ENCODE assay signal across 9 cellular contexts in genomic region chr18:34787931-34788532, GRCh38.
DNase-seq lines count a peak whose midpoint lies in the region; ATAC-seq, FAIRE-seq and TF ChIP-seq lines count a peak whose summit lies in the region.
"Had no signal": no experiment of that assay in that cellular context is flagged by ENCODE, and none has a peak within 500 bp of the region (broad histone marks: within the 10 kb centered on the region; RNA-seq: fewer than 3 reads in every experiment).

No MANE protein-coding gene starts in this region.

- no TSS peak for BruUV-seq in PC-3 (replicated peaks; lab: Mats Ljungman, UMichigan)

- ATAC-seq in GM23338 (peak; percentile 72), PC-3 (no peak)

- H3K4me2 ChIP-seq in GM23338 = no peak overlapping the region
- H3K4me2 ChIP-seq in PC-3 (ENCODE audit: low read length) = no peak overlapping the region
- no peak overlapping the region for H3K4me2 ChIP-seq in keratinocyte (ENCODE audit: control insufficient read depth, extremely low read depth, insufficient read depth, low read depth, low read length)

- DNase-seq in activated CD8-positive, alpha-beta memory T cell treated with anti-CD3 and anti-CD28 coated beads, Interleukin-2, amount 50 U/mL, for 4 hours = peak; percentile 18
- no peak for DNase-seq in activated CD8-positive, alpha-beta memory T cell treated with anti-CD3 and anti-CD28 coated beads, Interleukin-2, amount 50 U/mL, for 48 hours
- DNase-seq in GM23338 (ENCODE audit: low spot score) (peak; percentile 83), LoVo (ENCODE audit: low spot score) (peak; percentile 78), PC-3 (peak; percentile 58), bronchial epithelial cell (ENCODE audit: low read depth) (peak; percentile 63), keratinocyte (ENCODE audit: low read depth, low spot score) (no peak)
- DNase-seq in stimulated activated CD8-positive, alpha-beta memory T cell treated with anti-CD3 and anti-CD28 coated beads, Interleukin-4, amount 100 ng/mL, for 48 hours = peak; percentile 46

- H4K20me1 ChIP-seq in GM23338 (replicated peaks; ENCODE audit: insufficient read depth) = no peaks in the 10 kb centered on the region
- H4K20me1 ChIP-seq in PC-3 (ENCODE audit: low read length) = no peaks in the 10 kb centered on the region
- H4K20me1 ChIP-seq in keratinocyte (ENCODE audit: control insufficient read depth, extremely low read depth, insufficient read depth, low read length) = no peaks in the 10 kb centered on the region

- intact Hi-C loops in PC-3 (cut with micrococcal nuclease) = loop anchor here (1.0 to 10.0 kb wide), 5 partner anchors 127 to 665 kb away; no protein-coding TSS in a partner anchor

- peaks cover 7% of the 10 kb centered on the region; the same call in 1 of the 2 replicates for H3K36me3 ChIP-seq in GM23338 (ENCODE audit: insufficient read depth)
- no peaks in the 10 kb centered on the region for H3K36me3 ChIP-seq in PC-3 (ENCODE audit: low read depth, low read length)
- H3K36me3 ChIP-seq in bronchial epithelial cell (ENCODE audit: control insufficient read depth, insufficient read depth, low read length) = no peaks in the 10 kb centered on the region
- H3K36me3 ChIP-seq in keratinocyte (ENCODE audit: control insufficient read depth in 2 of 2, extremely low read depth in 1 of 2, insufficient read depth in 2 of 2, low read length in 2 of 2) = no peaks in the 10 kb centered on the region

- no peak for FAIRE-seq in bronchial epithelial cell (lab: Jason Lieb, UNC)
- FAIRE-seq in keratinocyte (lab: Jason Lieb, UNC) = peak; percentile 59

- H3K79me2 ChIP-seq in GM23338 (replicated peaks; ENCODE audit: insufficient read depth) (no peaks in the 10 kb centered on the region), PC-3 (ENCODE audit: low read length) (no peaks in the 10 kb centered on the region), keratinocyte (ENCODE audit: control insufficient read depth, insufficient read depth, low read length) (no peaks in the 10 kb centered on the region)

- no peak overlapping the region for H3K27ac Mint-ChIP-seq in GM23338
- H3K27ac Mint-ChIP-seq: stimulated activated naive CD8-positive, alpha-beta T cell treated with anti-CD3 and anti-CD28 coated beads, Interleukin-15, Interleukin-2, amounts not matched to agents 100 ng/mL and 50 ng/mL, for 24 hours had no signal

- no peaks in the 10 kb centered on the region for H3K27me3 Mint-ChIP-seq in GM23338 (ENCODE audit: insufficient read depth, low read depth, poor library complexity)

- CTCF ChIA-PET in PC-3 (lab: Charles Lee) = interaction anchor here (0.6 to 1.0 kb wide), 5 partner anchors 10 to 126 kb away, joined by 3 to 7 read pairs (median 6); no protein-coding TSS in a partner anchor

- H3K4me1 ChIP-seq in GM23338 (ENCODE audit: insufficient read depth) = peaks cover 14% of the 10 kb centered on the region
- H3K4me1 ChIP-seq in PC-3 (ENCODE audit: insufficient read depth, low read length) = no peaks in the 10 kb centered on the region
- no peaks in the 10 kb centered on the region for H3K4me1 ChIP-seq in keratinocyte (ENCODE audit: control insufficient read depth, extremely low read depth, insufficient read depth, low read length)

- peak; percentile 79 to 83 for TF ChIP-seq CTCF in GM23338 (conservative IDR thresholded peaks at IDR 0.05; ENCODE audit: low read depth in 2 of 2)
- TF ChIP-seq CTCF in PC-3 (conservative IDR thresholded peaks at IDR 0.05; ENCODE audit: low read depth, low read length) = peak; percentile 58
- peak; percentile 43 for TF ChIP-seq CTCF in bronchial epithelial cell (IDR thresholded peaks at IDR 0.05; ENCODE audit: insufficient read depth, low read length, severe bottlenecking)
- peak in 2 of 3 experiments; percentile 36 to 41 for TF ChIP-seq CTCF in keratinocyte (optimal IDR thresholded peaks at IDR 0.05 in 1 of 3, IDR thresholded peaks at IDR 0.05 in 1 of 3, conservative IDR thresholded peaks at IDR 0.05 in 1 of 3; ENCODE audit: extremely low read depth in 1 of 3, insufficient read depth in 2 of 3, low read length in 3 of 3)

- H3K4me3 Mint-ChIP-seq in GM23338 = no peak overlapping the region
- H3K4me3 Mint-ChIP-seq: stimulated activated naive CD8-positive, alpha-beta T cell treated with anti-CD3 and anti-CD28 coated beads, Interleukin-15, Interleukin-2, amounts not matched to agents 100 ng/mL and 50 ng/mL, for 24 hours had no signal

- dilution Hi-C loops in keratinocyte (cut with MboI; ENCODE audit: extremely low pct_ligation_motif_present, low sequenced_read_pairs) = no loop called here

- H3K4me1 Mint-ChIP-seq in GM23338 = peaks cover 14% of the 10 kb centered on the region

- H3K36me3 Mint-ChIP-seq in GM23338 (ENCODE audit: low read depth) = peaks cover 10% of the 10 kb centered on the region; the same call in 2 of the 3 replicates

- H3K9me2 ChIP-seq in GM23338 (ENCODE audit: insufficient read depth) (no peaks in the 10 kb centered on the region), PC-3 (replicated peaks; ENCODE audit: low read length) (no peaks in the 10 kb centered on the region)

- H3K27me3 ChIP-seq in GM23338 (ENCODE audit: insufficient read depth) = no peaks in the 10 kb centered on the region
- H3K27me3 ChIP-seq in PC-3 (ENCODE audit: low read length) = no peaks in the 10 kb centered on the region
- H3K27me3 ChIP-seq in bronchial epithelial cell (ENCODE audit: control insufficient read depth, insufficient read depth, low read length) = no peaks in the 10 kb centered on the region
- peaks cover 8% of the 10 kb centered on the region for H3K27me3 ChIP-seq in keratinocyte (ENCODE audit: control insufficient read depth, extremely low read depth, insufficient read depth, low read length)

- H3F3A ChIP-seq in GM23338 (replicated peaks; ENCODE audit: low read depth) (no peaks in the 10 kb centered on the region), PC-3 (ENCODE audit: low read length, unreplicated experiment) (no peaks in the 10 kb centered on the region)

- no peak overlapping the region for H3K9ac ChIP-seq in PC-3 (ENCODE audit: low read length)
- no peak overlapping the region for H3K9ac ChIP-seq in keratinocyte (ENCODE audit: control insufficient read depth, extremely low read depth, insufficient read depth, low read length)

- peaks cover 5% of the 10 kb centered on the region; the same call in 2 of the 3 replicates for H3K9me3 Mint-ChIP-seq in GM23338
- H3K9me3 Mint-ChIP-seq: stimulated activated naive CD8-positive, alpha-beta T cell treated with anti-CD3 and anti-CD28 coated beads, Interleukin-15, Interleukin-2, amounts not matched to agents 100 ng/mL and 50 ng/mL, for 24 hours had no signal

- no peaks in the 10 kb centered on the region for H3K9me1 ChIP-seq in keratinocyte (ENCODE audit: control insufficient read depth, extremely low read depth, insufficient read depth, low read length)

- POLR2A ChIA-PET in PC-3 (lab: Charles Lee; ENCODE audit: unreplicated experiment) = no interaction called here

- H3K9me3 ChIP-seq in PC-3 (ENCODE audit: low read length) (no peaks in the 10 kb centered on the region), keratinocyte (ENCODE audit: control insufficient read depth, low read depth, low read length) (no peaks in the 10 kb centered on the region)

- H3K27ac ChIP-seq in GM23338 (ENCODE audit: low read depth) (no peak overlapping the region), PC-3 (ENCODE audit: low read length) (no peak overlapping the region), keratinocyte (ENCODE audit: control insufficient read depth, insufficient read depth, low read length) (no peak overlapping the region)

- H2AFZ ChIP-seq in GM23338 (no peak overlapping the region), PC-3 (ENCODE audit: low read length) (no peak overlapping the region), keratinocyte (ENCODE audit: control insufficient read depth, low read length) (no peak overlapping the region)

- no peak overlapping the region for H3K4me3 ChIP-seq in GM23338
- no peak overlapping the region for H3K4me3 ChIP-seq in PC-3 (ENCODE audit: low read length)
- H3K4me3 ChIP-seq in bronchial epithelial cell (ENCODE audit: low read depth, low read length) = no peak overlapping the region
- H3K4me3 ChIP-seq in keratinocyte (ENCODE audit: control insufficient read depth in 2 of 3, extremely low read depth in 1 of 3, insufficient read depth in 2 of 3, low read depth in 1 of 3, low read length in 3 of 3) = no peak overlapping the region

TF ChIP-seq in GM23338, 12 proteins besides CTCF, POLR2A, EP300 and RAD21 (continues in another document):
- TF ChIP-seq NANOG (IDR thresholded peaks at IDR 0.05; ENCODE audit: borderline replicate concordance) (no peak), EZH2phosphoT487 (IDR thresholded peaks at IDR 0.05; ENCODE audit: unreplicated experiment) (no peak), ETS1 (IDR thresholded peaks at IDR 0.05) (no peak), STAT1 (IDR thresholded peaks at IDR 0.05; ENCODE audit: unreplicated experiment) (no peak), POLR2AphosphoS5 (IDR thresholded peaks at IDR 0.05; ENCODE audit: low read depth) (no peak)

Comparison
In these comparisons a context has a peak if more than half of its experiments do, and no peak if none do; other contexts are left out.
1. DNase-seq: peak in activated CD8-positive, alpha-beta memory T cell treated with anti-CD3 and anti-CD28 coated beads, Interleukin-2, amount 50 U/mL, for 4 hours (single experiment), GM23338 (single experiment), LoVo (single experiment), PC-3 (single experiment), bronchial epithelial cell (single experiment) and stimulated activated CD8-positive, alpha-beta memory T cell treated with anti-CD3 and anti-CD28 coated beads, Interleukin-4, amount 100 ng/mL, for 48 hours (single experiment); none in activated CD8-positive, alpha-beta memory T cell treated with anti-CD3 and anti-CD28 coated beads, Interleukin-2, amount 50 U/mL, for 48 hours (single experiment) and keratinocyte (single experiment).
2. Peak in every context shown above with its lines, with median percentiles within 50 percentile points of each other: CTCF ChIP-seq.